13 cellular contexts compared by ENCODE assay signal in the genomic region with DNA sequence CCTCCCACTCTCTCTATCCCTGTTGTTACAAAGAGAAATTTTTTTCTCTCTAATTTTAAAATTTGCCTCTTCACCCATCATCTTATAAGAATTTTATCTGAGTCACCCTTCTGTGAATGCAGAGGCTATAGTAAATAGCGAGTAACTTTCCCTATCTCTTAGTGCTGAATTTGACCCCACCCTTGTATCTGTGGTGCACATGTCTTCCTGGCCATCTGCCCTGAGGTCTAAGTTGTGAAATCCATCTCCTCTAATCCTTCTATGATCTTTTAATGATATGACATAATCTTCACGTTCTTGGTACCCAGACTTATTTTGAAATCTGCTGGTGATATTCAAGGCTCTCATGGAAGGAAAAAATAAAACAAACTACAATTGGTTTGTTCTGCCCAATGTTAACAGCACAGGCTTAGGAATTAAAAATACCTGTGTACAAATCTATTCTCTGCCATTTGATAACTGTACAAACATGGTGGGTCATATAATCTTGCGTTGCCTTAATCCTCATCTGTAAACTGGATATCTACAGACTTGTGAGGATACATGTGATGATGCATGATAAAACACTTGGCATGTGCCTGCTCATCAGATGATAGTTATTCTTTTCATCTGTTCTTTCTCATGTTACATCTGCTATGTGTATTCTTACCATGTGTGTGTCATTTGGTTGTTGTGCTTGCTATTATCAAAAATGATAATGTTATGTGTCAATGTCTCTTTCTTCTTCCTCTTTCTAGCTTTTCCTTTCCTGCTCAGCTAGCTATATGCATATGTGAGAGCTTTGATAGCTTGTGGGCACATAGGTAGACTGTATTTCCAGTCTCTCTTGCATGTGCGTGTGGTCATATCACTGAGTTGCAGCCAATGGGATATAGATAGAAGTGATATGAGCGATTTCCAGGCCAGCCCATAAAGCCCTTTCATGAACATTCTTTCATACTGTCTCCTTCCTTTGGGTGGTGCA. TPM values are rescaled to one million over a fixed set of nuclear protein-coding genes. Genes with fewer than 3 reads are reported as not detected.
DNase-seq lines count a peak whose midpoint lies in the region; TF ChIP-seq lines count a peak whose summit lies in the region.
"Had no signal": no experiment of that assay in that cellular context is flagged by ENCODE, and none has a peak within 500 bp of the region (broad histone marks: within the 10 kb centered on the region; RNA-seq: fewer than 3 reads in every experiment).

No MANE protein-coding gene starts in this region.

- H3K36me3 ChIP-seq in Caco-2 (ENCODE audit: control insufficient read depth, insufficient read depth, low read length) = no peaks in the 10 kb centered on the region
- H3K36me3 ChIP-seq: prostate gland had no signal

- no peaks in the 10 kb centered on the region for H3K27me3 ChIP-seq in Caco-2 (replicated peaks; ENCODE audit: control insufficient read depth, insufficient read depth, low read length)

- H3K27me3 Mint-ChIP-seq in HFFc6 (ENCODE audit: insufficient read depth) (peaks cover 22% of the 10 kb centered on the region), Caco-2 (ENCODE audit: insufficient read depth, unreplicated experiment) (no peaks in the 10 kb centered on the region)

- peak; percentile 43 for DNase-seq in AG09319 (ENCODE audit: extremely low read depth, low read depth)
- DNase-seq in HFFc6 = peak; percentile 59
- DNase-seq in SKM-1 (lab: John Stamatoyannopoulos, UW; ENCODE audit: unreplicated experiment) = peak; percentile 77
- DNase-seq in fibroblast of the conjunctiva (ENCODE audit: low read depth) = peak; percentile 62
- DNase-seq in ecto neural progenitor cell (ENCODE audit: low spot score) = no peak
- no peak for DNase-seq in Caco-2
- DNase-seq in HuH-7 (ENCODE audit: low spot score) = no peak
- DNase-seq in NCI-H146 (lab: John Stamatoyannopoulos, UW) = no peak
- DNase-seq: activated CD4-positive, CD25-positive, alpha-beta regulatory T cell; C1 segment of cervical spinal cord; left colon had no signal

- H3K9me3 Mint-ChIP-seq in HFFc6 (no peaks in the 10 kb centered on the region; the same call in 1 of the 2 replicates), Caco-2 (ENCODE audit: unreplicated experiment) (peaks cover 28% of the 10 kb centered on the region)

- TF ChIP-seq CTCF in AG09319 (IDR thresholded peaks at IDR 0.05; ENCODE audit: low read depth, low read length) (no peak), HFFc6 (IDR thresholded peaks at IDR 0.05) (no peak), Caco-2 (IDR thresholded peaks at IDR 0.05; ENCODE audit: insufficient read depth in 1 of 2, low read depth in 1 of 2, low read length in 1 of 2, severe bottlenecking in 1 of 2, unreplicated experiment in 1 of 2) (no peak)

- H3K4me1 ChIP-seq in Caco-2 = no peaks in the 10 kb centered on the region
- H3K4me1 ChIP-seq: prostate gland had no signal

- H3K27ac Mint-ChIP-seq in HFFc6 = no peak overlapping the region
- H3K27ac Mint-ChIP-seq in Caco-2 (ENCODE audit: unreplicated experiment) = no peak overlapping the region
- H3K27ac Mint-ChIP-seq: activated naive CD4-positive, alpha-beta T cell treated with anti-CD3 and anti-CD28 coated beads, Interleukin-2, amount 50 U/mL, for 72 hours had no signal

- H3K36me3 Mint-ChIP-seq in HFFc6 (ENCODE audit: low read depth) (no peaks in the 10 kb centered on the region), Caco-2 (ENCODE audit: insufficient read depth, unreplicated experiment) (peaks cover 3% of the 10 kb centered on the region)
- H3K36me3 Mint-ChIP-seq: activated naive CD4-positive, alpha-beta T cell treated with anti-CD3 and anti-CD28 coated beads, Interleukin-2, amount 50 U/mL, for 72 hours had no signal

- no TSS peak for BruUV-seq in Caco-2 (replicated peaks; lab: Mats Ljungman, UMichigan)

- intact Hi-C loops in Caco-2 (cut with micrococcal nuclease; ENCODE audit: unreplicated experiment) = no loop called here

- CTCF ChIA-PET in Caco-2 (lab: Charles Lee) = no interaction called here

- POLR2A ChIA-PET in Caco-2 (lab: Charles Lee) = no interaction called here

- H3K4me1 Mint-ChIP-seq in HFFc6 (ENCODE audit: low read depth) (peaks cover 9% of the 10 kb centered on the region), Caco-2 (ENCODE audit: low read depth, unreplicated experiment) (peaks cover 15% of the 10 kb centered on the region)

- H3K4me3 Mint-ChIP-seq in HFFc6 = no peak overlapping the region
- H3K4me3 Mint-ChIP-seq in Caco-2 (ENCODE audit: unreplicated experiment) = no peak overlapping the region

- H3K4me3 ChIP-seq in Caco-2 (ENCODE audit: low read depth, low read length) = no peak overlapping the region
- H3K4me3 ChIP-seq: prostate gland had no signal

- peaks cover 9% of the 10 kb centered on the region for H3K9me3 ChIP-seq in Caco-2
- H3K9me3 ChIP-seq: prostate gland had no signal

RNA-seq across cellular contexts. Expression of a gene that starts 13.7 kb away (rescaled TPM):
- total RNA-seq in HFFc6 (2021; fragmentation: NEBNext Ultra II Directional; extraction: Animal tissue kit (Norgen Biotek cat#: 25700)) = not detected
- total RNA-seq in Caco-2 (2022) = 0.64 and 0.65 TPM in 2 replicates
- total RNA-seq: activated naive CD4-positive, alpha-beta T cell treated with anti-CD3 and anti-CD28 coated beads, Interleukin-2, amount 50 U/mL, for 72 hours; prostate gland had no signal

RNA-seq across cellular contexts. Expression of a gene that starts 20.4 kb away (rescaled TPM):
- total RNA-seq in HFFc6 (2021; fragmentation: NEBNext Ultra II Directional; extraction: Animal tissue kit (Norgen Biotek cat#: 25700)) = not detected
- total RNA-seq in Caco-2 (2022) = 1.7 and 2.9 TPM in 2 replicates

Comparison
In these comparisons a context has a peak if more than half of its experiments do, and no peak if none do; other contexts are left out.
1. DNase-seq: peak in AG09319 (single experiment), HFFc6 (single experiment), SKM-1 (single experiment) and fibroblast of the conjunctiva (single experiment); none in ecto neural progenitor cell (single experiment), Caco-2 (0 of 2), HuH-7 (single experiment) and NCI-H146 (single experiment).